13 cellular contexts compared by ENCODE assay signal in genomic region chr15:41849204-41849603, GRCh38.
"Had no signal": no experiment of that assay in that cellular context is flagged by ENCODE, and none has a peak within 500 bp of the region (broad histone marks: within the 10 kb centered on the region; RNA-seq: fewer than 3 reads in every experiment).

No MANE protein-coding gene starts in this region.

- DNase-seq: activated CD8-positive, alpha-beta memory T cell treated with anti-CD3 and anti-CD28 coated beads for 24 hours; activated naive CD4-positive, alpha-beta T cell treated with anti-CD3 and anti-CD28 coated beads for 36 hours; aorta; foreskin melanocyte; kidney glomerular epithelial cell; mesendoderm; spleen; T-helper 17 cell; testis had no signal

- H3K27ac ChIP-seq: spleen, testis, upper lobe of right lung had no signal

- H3K4me1 ChIP-seq: spleen, testis, upper lobe of right lung had no signal

- H3K9me3 ChIP-seq: spleen, testis, upper lobe of right lung had no signal

- H3K4me3 Mint-ChIP-seq: activated naive CD4-positive, alpha-beta T cell treated with anti-CD3 and anti-CD28 coated beads for 36 hours; activated naive CD8-positive, alpha-beta T cell treated with anti-CD3 and anti-CD28 coated beads, Interleukin-2, amount 50 U/mL, for 24 hours; stimulated activated naive CD8-positive, alpha-beta T cell treated with anti-CD3 and anti-CD28 coated beads, Interleukin-15, amount 100 ng/mL, for 72 hours; T-helper 17 cell had no signal

- H3K27me3 ChIP-seq: dorsolateral prefrontal cortex, testis, upper lobe of right lung had no signal

- H3K27me3 Mint-ChIP-seq: activated naive CD8-positive, alpha-beta T cell treated with anti-CD3 and anti-CD28 coated beads, Interleukin-2, amount 50 U/mL, for 24 hours; T-helper 17 cell had no signal

- H3K27ac Mint-ChIP-seq: activated naive CD4-positive, alpha-beta T cell treated with anti-CD3 and anti-CD28 coated beads for 36 hours; activated naive CD8-positive, alpha-beta T cell treated with anti-CD3 and anti-CD28 coated beads, Interleukin-2, amount 50 U/mL, for 24 hours; T-helper 17 cell had no signal

- H3K4me3 ChIP-seq: dorsolateral prefrontal cortex, spleen, testis, upper lobe of right lung had no signal

- H3K9me3 Mint-ChIP-seq: activated naive CD4-positive, alpha-beta T cell treated with anti-CD3 and anti-CD28 coated beads for 36 hours; activated naive CD8-positive, alpha-beta T cell treated with anti-CD3 and anti-CD28 coated beads, Interleukin-2, amount 50 U/mL, for 24 hours; stimulated activated naive CD8-positive, alpha-beta T cell treated with anti-CD3 and anti-CD28 coated beads, Interleukin-15, amount 100 ng/mL, for 72 hours had no signal

- ATAC-seq: T-helper 17 cell had no signal
